ENCODE assay signal across 7 cellular contexts in the genomic region with DNA sequence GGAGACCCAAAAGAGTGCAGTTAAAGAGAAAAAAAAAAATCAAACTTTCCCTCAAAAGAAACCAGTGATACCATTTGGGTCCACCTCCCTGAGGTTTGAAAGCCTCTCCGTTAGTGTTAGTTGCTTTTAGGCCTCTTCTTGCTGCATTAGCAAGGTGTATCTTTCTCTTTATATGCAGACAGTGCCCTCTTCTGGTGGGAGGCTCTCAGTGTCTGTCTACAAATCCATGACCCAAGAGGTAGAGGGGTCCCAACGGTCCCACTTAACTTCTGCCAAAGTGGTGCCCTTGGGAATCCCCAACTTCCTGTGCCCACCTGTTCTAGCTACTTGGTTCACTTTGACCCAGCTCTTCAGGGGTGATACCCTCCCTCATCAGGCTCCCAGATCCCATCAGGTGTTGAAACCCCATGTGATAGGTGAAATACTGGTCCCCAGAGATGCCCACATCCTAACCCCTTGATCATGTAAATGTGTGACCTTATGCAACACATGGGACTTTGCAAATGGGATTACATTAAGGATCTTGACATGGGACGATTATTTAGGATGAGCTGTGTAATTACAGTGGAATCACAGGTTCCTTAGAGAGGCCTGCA.
DNase-seq lines count a peak whose midpoint lies in the region; ATAC-seq and TF ChIP-seq lines count a peak whose summit lies in the region.

No MANE protein-coding gene starts in this region.

- no peak overlapping the region for H3K4me3 ChIP-seq in fibroblast of the aortic adventitia (ENCODE audit: low read depth, low read length)

- peak; percentile 83 for ATAC-seq in GM18868 (IDR thresholded peaks at IDR 0.05; ENCODE audit: unreplicated experiment)
- peak; percentile 86 for ATAC-seq in HG03103 (IDR thresholded peaks at IDR 0.05; ENCODE audit: low read depth, unreplicated experiment)
- peak; percentile 38 for ATAC-seq in sciatic nerve

- peak; percentile 15 for DNase-seq in activated CD4-positive, alpha-beta T cell treated with anti-CD3 and anti-CD28 coated beads for 1 hour
- peak; percentile 46 for DNase-seq in fibroblast of the aortic adventitia (ENCODE audit: low read depth)
- DNase-seq in sciatic nerve (ENCODE audit: low spot score), result no peak
- no peak for DNase-seq in C1 segment of cervical spinal cord (lab: John Stamatoyannopoulos, UW)
- no peak for DNase-seq in SHP77 (lab: John Stamatoyannopoulos, UW)

- TF ChIP-seq CTCF in fibroblast of the aortic adventitia (IDR thresholded peaks at IDR 0.05; ENCODE audit: insufficient read depth, low read length), result peak; percentile 51

- intact Hi-C loops in sciatic nerve (cut with DNase I), result no loop called here

Comparison
In these comparisons a context has a peak if more than half of its experiments do, and no peak if none do; other contexts are left out.
1. DNase-seq: peak in activated CD4-positive, alpha-beta T cell treated with anti-CD3 and anti-CD28 coated beads for 1 hour (single experiment) and fibroblast of the aortic adventitia (single experiment); none in sciatic nerve (single experiment), C1 segment of cervical spinal cord (0 of 14) and SHP77 (0 of 2).
2. Peak in every context shown above with its lines, with median percentiles within 50 percentile points of each other: ATAC-seq.